10 cellular contexts compared by ENCODE assay signal in the genomic region with DNA sequence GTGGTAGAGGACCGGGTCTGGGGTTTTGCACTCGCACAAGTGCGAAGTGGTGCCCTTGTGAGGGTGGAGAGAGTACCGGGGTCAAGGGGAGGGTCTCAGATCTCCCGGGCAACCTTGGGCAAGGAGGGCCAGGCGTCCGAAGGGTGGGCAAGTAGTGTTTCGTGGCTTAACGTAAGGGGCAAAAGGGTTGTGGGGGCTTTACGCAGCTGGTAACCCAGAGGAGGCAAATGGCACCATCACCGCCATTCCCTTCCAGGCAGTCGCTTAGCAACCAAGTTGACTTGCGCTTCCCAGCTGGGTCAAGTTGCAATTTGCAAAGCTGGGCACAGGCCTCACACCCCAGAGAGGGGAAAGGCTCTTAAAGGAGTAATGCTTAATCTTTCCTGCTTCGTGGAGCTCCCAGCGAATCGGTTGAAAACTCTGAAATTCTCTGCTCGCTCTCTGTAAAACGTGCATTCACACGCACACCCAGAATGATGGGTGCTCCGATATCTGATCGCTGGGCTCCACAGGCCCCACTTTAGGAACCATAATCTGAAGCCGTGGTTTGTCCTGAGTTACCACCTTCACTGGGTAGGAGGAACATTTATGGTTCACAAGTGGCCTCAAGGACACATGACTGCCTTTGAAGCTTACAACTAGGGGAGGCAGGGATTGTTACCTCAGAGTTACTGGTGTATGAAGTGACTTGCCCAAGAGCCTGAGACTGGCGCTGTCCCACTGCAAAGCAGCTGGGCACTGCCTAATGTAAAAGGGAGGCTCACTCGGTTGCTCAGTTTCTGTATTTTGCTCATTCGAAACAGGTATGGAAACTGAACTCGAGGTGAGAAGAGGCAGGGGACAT.
A peak's percentile ranks its signal among the peaks of the same experiment; 100 is the strongest.
DNase-seq lines count a peak whose midpoint lies in the region; ATAC-seq, FAIRE-seq and TF ChIP-seq lines count a peak whose summit lies in the region.
"Had no signal": no experiment of that assay in that cellular context is flagged by ENCODE, and none has a peak within 500 bp of the region (broad histone marks: within the 10 kb centered on the region; RNA-seq: fewer than 3 reads in every experiment).

No MANE protein-coding gene starts in this region.

- H3K27me3 Mint-ChIP-seq in activated naive CD8-positive, alpha-beta T cell treated with anti-CD3 and anti-CD28 coated beads, Interleukin-2, amount 10 ng/mL, durations not matched to agents 7 days and 5 days: peaks cover 6% of the 10 kb centered on the region

- intact Hi-C loops in sciatic nerve (cut with DNase I): no loop called here
- intact Hi-C loops in HepG2 (cut with micrococcal nuclease; ENCODE audit: unreplicated experiment): no loop called here

- TF ChIP-seq POLR2A in HepG2 (IDR thresholded peaks at IDR 0.05; ENCODE audit: insufficient read depth in 1 of 2, low read depth in 2 of 2, low read length in 2 of 2): no peak

- H3K27ac Mint-ChIP-seq in activated naive CD8-positive, alpha-beta T cell treated with anti-CD3 and anti-CD28 coated beads, Interleukin-2, amount 10 ng/mL, durations not matched to agents 7 days and 5 days: peak overlapping the region; percentile 68

- TF ChIP-seq RAD21 in HepG2 (CRISPR knock-in tag; IDR thresholded peaks at IDR 0.05): no peak

- no TSS peak for BruUV-seq in HepG2 (replicated peaks; lab: Mats Ljungman, UMichigan)

- in situ Hi-C loops in G401 (cut with HindIII; ENCODE audit: low sequenced_read_pairs): no loop called here
- in situ Hi-C loops in HepG2 (cut with HindIII; ENCODE audit: extremely low pct_ligation_motif_present, low pct_unique_long_range_greater_than_20kb): no loop called here

- no peak for TF ChIP-seq CTCF in HepG2 (CRISPR knock-in tag; IDR thresholded peaks at IDR 0.05)

- 69% methylated on average over 26 of the region's 26 CpGs for WGBS in HepG2 (ENCODE audit: low lambda C conversion rate)

- H3K4me3 Mint-ChIP-seq in activated naive CD8-positive, alpha-beta T cell treated with anti-CD3 and anti-CD28 coated beads, Interleukin-2, amount 10 ng/mL, durations not matched to agents 7 days and 5 days: peak overlapping the region; percentile 67

- POLR2A ChIA-PET in activated naive CD8-positive, alpha-beta T cell treated with anti-CD3 and anti-CD28 coated beads, Interleukin-2, amount 10 ng/mL, durations not matched to agents 7 days and 5 days (lab: Charles Lee): interaction anchor here (0.8 to 1.3 kb wide), 2 partner anchors 8 to 11 kb away, joined by 3 read pairs; no protein-coding TSS in a partner anchor
- POLR2A ChIA-PET in HepG2 (lab: Yijun Ruan, JAX): no interaction called here

- no peak overlapping the region for H3K27ac ChIP-seq in HepG2 (ENCODE audit: extremely low read length, insufficient read depth, low read length)

- no peaks in the 10 kb centered on the region for H3K9me3 Mint-ChIP-seq in activated naive CD8-positive, alpha-beta T cell treated with anti-CD3 and anti-CD28 coated beads, Interleukin-2, amount 10 ng/mL, durations not matched to agents 7 days and 5 days

- no peak for TF ChIP-seq EP300 in HepG2 (IDR thresholded peaks at IDR 0.05; ENCODE audit: low read depth in 2 of 2, low read length in 2 of 2)
- TF ChIP-seq EP300 in HepG2 (CRISPR knock-in tag; IDR thresholded peaks at IDR 0.05; ENCODE audit: borderline replicate concordance): no peak

- no peaks in the 10 kb centered on the region for H4K20me1 ChIP-seq in HepG2 (ENCODE audit: insufficient read depth, low read length)

- H3K36me3 ChIP-seq in HepG2 (replicated peaks in 1 of 2; ENCODE audit: control insufficient read depth in 1 of 2, insufficient read depth in 2 of 2, low read length in 2 of 2): no peaks in the 10 kb centered on the region

- H3K36me3 Mint-ChIP-seq in activated naive CD8-positive, alpha-beta T cell treated with anti-CD3 and anti-CD28 coated beads, Interleukin-2, amount 10 ng/mL, durations not matched to agents 7 days and 5 days: peaks cover 2% of the 10 kb centered on the region

- H3K9me3 ChIP-seq in HepG2 (ENCODE audit: low read length): no peaks in the 10 kb centered on the region

- DNase-seq in G401 (ENCODE audit: low spot score) (peak; percentile 41), iPS-NIHi11 (ENCODE audit: low spot score) (peak; percentile 58), sciatic nerve (ENCODE audit: low spot score) (no peak), HepG2 (ENCODE audit: low spot score) (no peak), hepatic stellate cell (ENCODE audit: low spot score) (no peak), NCI-H1417 treated with DMSO at 0.1 percent for 48 hours (lab: John Stamatoyannopoulos, UW) (no peak), NOMO-1 treated with DMSO at 0.1 percent for 48 hours (lab: John Stamatoyannopoulos, UW; ENCODE audit: unreplicated experiment) (no peak)
- no peak for DNase-seq in activated naive CD8-positive, alpha-beta T cell treated with anti-CD3 and anti-CD28 coated beads, Interleukin-2, amount 10 ng/mL, durations not matched to agents 7 days and 5 days
- DNase-seq: DND-41 had no signal

- H2AFZ ChIP-seq in HepG2 (ENCODE audit: low read length): no peak overlapping the region

- H3K9ac ChIP-seq in HepG2 (ENCODE audit: insufficient read depth, low read depth, low read length): no peak overlapping the region

- CTCF ChIA-PET in HepG2 (lab: Yijun Ruan, JAX; ENCODE audit: low intra/inter-chr PET ratio, low total read pairs): no interaction called here

- no peak overlapping the region for H3K4me2 ChIP-seq in HepG2 (ENCODE audit: low read depth, low read length)

- H3K27me3 ChIP-seq in HepG2 (ENCODE audit: control insufficient read depth in 1 of 2, insufficient read depth in 2 of 2, low read length in 2 of 2): peaks cover 0 to 23% of the 10 kb centered on the region in 2 experiments; a peak in 3 of 5 replicates

- H3K4me1 ChIP-seq in HepG2 (ENCODE audit: insufficient read depth, low read length): no peaks in the 10 kb centered on the region

- H3K79me2 ChIP-seq in HepG2 (ENCODE audit: insufficient read depth, low read length): no peaks in the 10 kb centered on the region

- no peak for FAIRE-seq in HepG2 (lab: Jason Lieb, UNC)
- FAIRE-seq: TTC549 had no signal

- no peak for ATAC-seq in activated naive CD8-positive, alpha-beta T cell treated with anti-CD3 and anti-CD28 coated beads, Interleukin-2, amount 10 ng/mL, durations not matched to agents 7 days and 5 days (ENCODE audit: low read depth)
- ATAC-seq in sciatic nerve (peak; percentile 63), HepG2 (no peak; the same call in 1 of the 3 replicates)

- H3K4me1 Mint-ChIP-seq in activated naive CD8-positive, alpha-beta T cell treated with anti-CD3 and anti-CD28 coated beads, Interleukin-2, amount 10 ng/mL, durations not matched to agents 7 days and 5 days: peaks cover 12% of the 10 kb centered on the region

- no peak overlapping the region for H3K4me3 ChIP-seq in HepG2 (replicated peaks in 1 of 3; ENCODE audit: insufficient read depth in 1 of 3, low read depth in 2 of 3, low read length in 3 of 3)

TF ChIP-seq in HepG2, 621 proteins besides CTCF, POLR2A, EP300 and RAD21:
- TF ChIP-seq ZNF275 (CRISPR knock-in tag; IDR thresholded peaks at IDR 0.05; ENCODE audit: borderline replicate concordance) (no peak), ZNF24 (IDR thresholded peaks at IDR 0.05) (no peak), GLI4 (CRISPR knock-in tag; IDR thresholded peaks at IDR 0.05; ENCODE audit: borderline replicate concordance) (no peak), ZFP36L2 (CRISPR knock-in tag; IDR thresholded peaks at IDR 0.05) (no peak), ZNF430 (CRISPR knock-in tag; IDR thresholded peaks at IDR 0.05) (no peak), ZNF335 (CRISPR knock-in tag; IDR thresholded peaks at IDR 0.05) (no peak), ZSCAN31 (CRISPR knock-in tag; IDR thresholded peaks at IDR 0.05; ENCODE audit: low read depth) (no peak), SOX6 (IDR thresholded peaks at IDR 0.05) (no peak), SOX6 (CRISPR knock-in tag; IDR thresholded peaks at IDR 0.05) (no peak)
- TF ChIP-seq, protein P1, sequence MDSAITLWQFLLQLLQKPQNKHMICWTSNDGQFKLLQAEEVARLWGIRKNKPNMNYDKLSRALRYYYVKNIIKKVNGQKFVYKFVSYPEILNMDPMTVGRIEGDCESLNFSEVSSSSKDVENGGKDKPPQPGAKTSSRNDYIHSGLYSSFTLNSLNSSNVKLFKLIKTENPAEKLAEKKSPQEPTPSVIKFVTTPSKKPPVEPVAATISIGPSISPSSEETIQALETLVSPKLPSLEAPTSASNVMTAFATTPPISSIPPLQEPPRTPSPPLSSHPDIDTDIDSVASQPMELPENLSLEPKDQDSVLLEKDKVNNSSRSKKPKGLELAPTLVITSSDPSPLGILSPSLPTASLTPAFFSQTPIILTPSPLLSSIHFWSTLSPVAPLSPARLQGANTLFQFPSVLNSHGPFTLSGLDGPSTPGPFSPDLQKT (CRISPR knock-in tag; IDR thresholded peaks at IDR 0.05; ENCODE audit: borderline replicate concordance): no peak

Comparison
In these comparisons a context has a peak if more than half of its experiments do, and no peak if none do; other contexts are left out.
1. DNase-seq: peak in G401 (single experiment) and iPS-NIHi11 (single experiment); none in activated naive CD8-positive, alpha-beta T cell treated with anti-CD3 and anti-CD28 coated beads, Interleukin-2, amount 10 ng/mL, durations not matched to agents 7 days and 5 days (single experiment), sciatic nerve (single experiment), HepG2 (single experiment), hepatic stellate cell (single experiment), NCI-H1417 treated with DMSO at 0.1 percent for 48 hours (single experiment) and NOMO-1 treated with DMSO at 0.1 percent for 48 hours (single experiment).